14 cellular contexts compared by ENCODE assay signal in the genomic region with DNA sequence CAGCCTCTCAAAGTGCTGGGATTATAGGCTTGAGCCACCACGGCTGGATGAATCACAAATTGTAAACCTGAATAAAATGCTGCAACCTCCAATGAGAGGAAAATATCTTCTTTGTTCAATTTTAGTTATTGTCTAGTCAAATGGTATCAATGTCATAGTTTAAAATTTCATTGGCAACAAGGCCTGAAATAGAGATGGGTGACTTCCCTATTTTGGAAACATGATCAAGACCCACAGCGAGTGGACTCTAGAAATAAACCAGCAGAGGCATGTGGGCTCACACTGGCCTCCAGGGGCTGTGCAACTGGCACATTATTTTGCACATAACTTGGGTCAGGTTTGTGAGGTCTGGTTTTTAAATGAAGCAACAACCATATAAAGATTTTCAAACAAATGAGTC. TPM values are rescaled to one million over a fixed set of nuclear protein-coding genes. Genes with fewer than 3 reads are reported as not detected.
"Had no signal": no experiment of that assay in that cellular context is flagged by ENCODE, and none has a peak within 500 bp of the region (broad histone marks: within the 10 kb centered on the region; RNA-seq: fewer than 3 reads in every experiment).

No MANE protein-coding gene starts in this region.

RNA-seq across cellular contexts. Expression of a gene that starts 27.7 kb away (rescaled TPM):
- total RNA-seq: activated naive CD4-positive, alpha-beta T cell treated with anti-CD3 and anti-CD28 coated beads, Interleukin-2, amount 50 U/mL, for 72 hours; ascending aorta; breast epithelium; cardiac muscle cell; colonic mucosa; dermis microvascular lymphatic vessel endothelial cell; endothelial cell of umbilical vein; esophagus squamous epithelium; fibroblast of lung; fibroblast of villous mesenchyme; gastroesophageal sphincter; glomerular endothelial cell; heart right ventricle; hepatocyte had no signal
- polyA plus RNA-seq: endothelial cell of umbilical vein, fibroblast of lung, hepatocyte had no signal
